In the genomic region with DNA sequence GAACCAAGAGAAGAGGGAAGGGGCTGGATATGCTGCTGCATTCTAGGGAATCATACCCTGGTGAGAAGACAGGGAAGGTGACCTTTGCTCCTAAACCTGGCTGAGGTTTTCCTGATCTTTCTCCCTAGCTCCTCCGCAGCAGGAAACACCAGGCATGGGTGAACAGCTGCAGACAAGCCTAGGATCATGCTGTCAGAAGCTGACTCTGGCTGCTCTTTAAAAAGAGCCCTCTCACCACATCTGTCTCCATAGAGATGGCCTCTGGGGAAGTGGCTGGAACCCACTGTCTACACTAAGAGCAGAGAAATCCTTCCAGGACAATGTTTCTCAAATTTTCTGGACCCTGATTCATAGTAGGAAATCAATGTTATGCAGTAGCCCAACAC, we compare ENCODE assay signal across 13 cellular contexts. TPM values are rescaled to one million over a fixed set of nuclear protein-coding genes. Genes with fewer than 3 reads are reported as not detected.
DNase-seq lines count a peak whose midpoint lies in the region; ATAC-seq and TF ChIP-seq lines count a peak whose summit lies in the region.
"Had no signal": no experiment of that assay in that cellular context is flagged by ENCODE, and none has a peak within 500 bp of the region (broad histone marks: within the 10 kb centered on the region; RNA-seq: fewer than 3 reads in every experiment).

No MANE protein-coding gene starts in this region.

- H3K27me3 ChIP-seq in BLaER1, result no peaks in the 10 kb centered on the region
- H3K27me3 ChIP-seq in esophagus muscularis mucosa, result no peaks in the 10 kb centered on the region
- no peaks in the 10 kb centered on the region for H3K27me3 ChIP-seq in PC-3 (ENCODE audit: low read length)

- H3K4me3 ChIP-seq in BLaER1 (no peak overlapping the region), esophagus muscularis mucosa (no peak overlapping the region), PC-3 (ENCODE audit: low read length) (no peak overlapping the region)

- TF ChIP-seq CTCF in esophagus muscularis mucosa (IDR thresholded peaks at IDR 0.05) (no peak), PC-3 (conservative IDR thresholded peaks at IDR 0.05; ENCODE audit: low read depth, low read length) (no peak)

- H3K79me2 ChIP-seq in PC-3 (ENCODE audit: low read length), result peaks cover 75% of the 10 kb centered on the region

- H3K27ac ChIP-seq in BLaER1 (no peak overlapping the region), KOPT-K1 (ENCODE audit: low read depth, low read length, poor library complexity, severe bottlenecking) (peak overlapping the region; percentile 26), esophagus muscularis mucosa (replicated peaks in 1 of 4) (peak overlapping the region; percentile 16 to 62 (median 44)), PC-3 (ENCODE audit: low read length) (no peak overlapping the region)

- intact Hi-C loops in esophagus muscularis mucosa (cut with DNase I) (no loop called here), PC-3 (cut with micrococcal nuclease) (no loop called here)

- peak overlapping the region; percentile 63 for H3K4me2 ChIP-seq in BLaER1
- no peak overlapping the region for H3K4me2 ChIP-seq in PC-3 (ENCODE audit: low read length)

- no peak for TF ChIP-seq EP300 in esophagus muscularis mucosa (IDR thresholded peaks at IDR 0.05)

- no peak overlapping the region for H3K9ac ChIP-seq in BLaER1
- H3K9ac ChIP-seq in PC-3 (ENCODE audit: low read length), result no peak overlapping the region

- H3F3A ChIP-seq in PC-3 (ENCODE audit: low read length, unreplicated experiment), result no peaks in the 10 kb centered on the region

- POLR2A ChIA-PET in PC-3 (lab: Charles Lee; ENCODE audit: unreplicated experiment), result no interaction called here

- BruUV-seq in PC-3 (replicated peaks; lab: Mats Ljungman, UMichigan), result no TSS peak

- H3K36me3 ChIP-seq in BLaER1 (peaks cover 32% of the 10 kb centered on the region), KOPT-K1 (ENCODE audit: insufficient read depth, low read length) (peaks cover 97% of the 10 kb centered on the region), esophagus muscularis mucosa (peaks cover 0 to 15% (median 2%) of the 10 kb centered on the region in 4 donors), PC-3 (ENCODE audit: low read depth, low read length) (0 out of 2 replicates have a peak, but pooled peaks cover 11% of the 10 kb centered on the region)

- no peak for TF ChIP-seq POLR2A in esophagus muscularis mucosa (IDR thresholded peaks at IDR 0.05; ENCODE audit: low read depth)

- CTCF ChIA-PET in PC-3 (lab: Charles Lee), result no interaction called here

- DNase-seq in esophagus muscularis mucosa (ENCODE audit: extremely low spot score) (no peak), myocyte (ENCODE audit: low read depth) (peak; percentile 66), AML-193 (lab: John Stamatoyannopoulos, UW) (no peak), PC-3 (no peak), anterior cingulate cortex (lab: John Stamatoyannopoulos, UW) (no peak)
- DNase-seq: H7; NCI-H1417; stimulated activated naive B cell treated with anti-CD40 and anti-IgM and Interleukin-4, amounts not matched to agents 10 μg/mL and 1 μg/mL and 100 μg/mL, for 72 hours had no signal

- ATAC-seq in PC-3, result no peak
- no peak for ATAC-seq in HG03108 (IDR thresholded peaks at IDR 0.05; ENCODE audit: unreplicated experiment)

- H3K4me1 ChIP-seq in BLaER1, result peaks cover 40% of the 10 kb centered on the region
- peaks cover 76 to 99% (median 93%) of the 10 kb centered on the region in 4 donors for H3K4me1 ChIP-seq in esophagus muscularis mucosa
- peaks cover 18% of the 10 kb centered on the region for H3K4me1 ChIP-seq in PC-3 (ENCODE audit: insufficient read depth, low read length)

- H3K9me3 ChIP-seq in BLaER1 (no peaks in the 10 kb centered on the region), KOPT-K1 (ENCODE audit: insufficient read depth, low read length, poor library complexity, severe bottlenecking) (no peaks in the 10 kb centered on the region), esophagus muscularis mucosa (no peaks in the 10 kb centered on the region), PC-3 (ENCODE audit: low read length) (no peaks in the 10 kb centered on the region)

- no peaks in the 10 kb centered on the region for H3K9me2 ChIP-seq in PC-3 (replicated peaks; ENCODE audit: low read length)

- peaks cover 66% of the 10 kb centered on the region for H4K20me1 ChIP-seq in BLaER1
- H4K20me1 ChIP-seq in PC-3 (ENCODE audit: low read length), result peaks cover 11% of the 10 kb centered on the region

- H2AFZ ChIP-seq in PC-3 (ENCODE audit: low read length), result no peak overlapping the region

- 67% methylated on average over 1 of the region's 1 CpG for WGBS in esophagus muscularis mucosa

RNA-seq across cellular contexts. Expression of gene CD34, which starts 57.6 kb away (rescaled TPM):
- total RNA-seq in esophagus muscularis mucosa, result 100 to 1,000 TPM in 2 of 4 donors, 10 to 100 TPM in 2; 70.2 to 136 (median 93.3) TPM
- 4.3 and 7.9 TPM in 2 replicates for total RNA-seq in myocyte
- polyA plus RNA-seq in myocyte (2012), result 10.5 TPM
- not detected in 2 replicates for total RNA-seq in PC-3 (2014; rRNA removed)
- total RNA-seq: H7, HT1080, NCI-H460 had no signal

Comparison
In these comparisons a context has a peak if more than half of its experiments do, and no peak if none do; other contexts are left out.
1. H3K27ac ChIP-seq: peak in KOPT-K1 (single experiment) and esophagus muscularis mucosa (4 of 4); none in BLaER1 (single experiment) and PC-3 (single experiment).